Comparison of ENCODE assay signal across 2 cellular contexts in the genomic region with DNA sequence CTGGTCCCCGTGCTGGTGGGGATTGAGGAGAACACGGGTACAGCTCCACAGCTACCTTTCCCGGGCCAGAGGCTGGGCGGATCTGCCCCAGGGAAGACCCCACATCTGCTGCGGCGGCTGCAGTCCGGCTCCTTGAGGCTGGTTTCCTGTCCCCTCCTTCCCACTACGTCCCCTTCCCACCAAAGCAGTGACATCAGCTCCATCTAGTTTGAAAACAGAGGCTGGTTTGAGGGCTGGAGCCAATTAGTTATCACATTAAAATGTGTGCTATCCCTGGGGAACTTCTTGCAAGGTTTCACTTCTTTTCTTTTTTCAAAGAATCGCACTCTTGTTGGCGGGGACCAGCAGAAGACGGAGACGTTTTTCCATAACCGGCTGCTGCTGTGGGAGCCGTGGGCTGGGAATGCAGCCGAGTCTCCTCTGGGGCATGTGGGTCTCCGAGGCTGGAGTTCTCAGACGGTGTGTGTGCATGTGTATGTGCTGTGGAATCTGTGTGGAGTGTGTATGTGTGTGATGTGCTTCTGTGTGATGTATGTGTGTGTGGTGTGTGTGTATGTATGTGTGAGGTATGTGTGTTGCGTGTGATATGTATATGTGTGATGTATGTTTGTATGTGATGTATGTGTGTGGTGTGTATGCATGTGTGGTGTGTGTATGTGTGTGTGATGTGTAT.
TF ChIP-seq lines count a peak whose summit lies in the region.

No MANE protein-coding gene starts in this region.

TF ChIP-seq in HepG2, 621 proteins besides CTCF, POLR2A, EP300 and RAD21:
- TF ChIP-seq RAD51 (IDR thresholded peaks at IDR 0.05; ENCODE audit: borderline replicate concordance) = peak; percentile 10; the same call in 1 of the 2 replicates
- TF ChIP-seq, protein P1, sequence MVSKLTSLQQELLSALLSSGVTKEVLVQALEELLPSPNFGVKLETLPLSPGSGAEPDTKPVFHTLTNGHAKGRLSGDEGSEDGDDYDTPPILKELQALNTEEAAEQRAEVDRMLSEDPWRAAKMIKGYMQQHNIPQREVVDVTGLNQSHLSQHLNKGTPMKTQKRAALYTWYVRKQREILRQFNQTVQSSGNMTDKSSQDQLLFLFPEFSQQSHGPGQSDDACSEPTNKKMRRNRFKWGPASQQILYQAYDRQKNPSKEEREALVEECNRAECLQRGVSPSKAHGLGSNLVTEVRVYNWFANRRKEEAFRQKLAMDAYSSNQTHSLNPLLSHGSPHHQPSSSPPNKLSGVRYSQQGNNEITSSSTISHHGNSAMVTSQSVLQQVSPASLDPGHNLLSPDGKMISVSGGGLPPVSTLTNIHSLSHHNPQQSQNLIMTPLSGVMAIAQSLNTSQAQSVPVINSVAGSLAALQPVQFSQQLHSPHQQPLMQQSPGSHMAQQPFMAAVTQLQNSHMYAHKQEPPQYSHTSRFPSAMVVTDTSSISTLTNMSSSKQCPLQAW (CRISPR knock-in tag; IDR thresholded peaks at IDR 0.05) = no peak
- TF ChIP-seq NBN (conservative IDR thresholded peaks at IDR 0.05) = peak; percentile 30; the same call in 1 of the 2 replicates
- TF ChIP-seq, protein P2, sequence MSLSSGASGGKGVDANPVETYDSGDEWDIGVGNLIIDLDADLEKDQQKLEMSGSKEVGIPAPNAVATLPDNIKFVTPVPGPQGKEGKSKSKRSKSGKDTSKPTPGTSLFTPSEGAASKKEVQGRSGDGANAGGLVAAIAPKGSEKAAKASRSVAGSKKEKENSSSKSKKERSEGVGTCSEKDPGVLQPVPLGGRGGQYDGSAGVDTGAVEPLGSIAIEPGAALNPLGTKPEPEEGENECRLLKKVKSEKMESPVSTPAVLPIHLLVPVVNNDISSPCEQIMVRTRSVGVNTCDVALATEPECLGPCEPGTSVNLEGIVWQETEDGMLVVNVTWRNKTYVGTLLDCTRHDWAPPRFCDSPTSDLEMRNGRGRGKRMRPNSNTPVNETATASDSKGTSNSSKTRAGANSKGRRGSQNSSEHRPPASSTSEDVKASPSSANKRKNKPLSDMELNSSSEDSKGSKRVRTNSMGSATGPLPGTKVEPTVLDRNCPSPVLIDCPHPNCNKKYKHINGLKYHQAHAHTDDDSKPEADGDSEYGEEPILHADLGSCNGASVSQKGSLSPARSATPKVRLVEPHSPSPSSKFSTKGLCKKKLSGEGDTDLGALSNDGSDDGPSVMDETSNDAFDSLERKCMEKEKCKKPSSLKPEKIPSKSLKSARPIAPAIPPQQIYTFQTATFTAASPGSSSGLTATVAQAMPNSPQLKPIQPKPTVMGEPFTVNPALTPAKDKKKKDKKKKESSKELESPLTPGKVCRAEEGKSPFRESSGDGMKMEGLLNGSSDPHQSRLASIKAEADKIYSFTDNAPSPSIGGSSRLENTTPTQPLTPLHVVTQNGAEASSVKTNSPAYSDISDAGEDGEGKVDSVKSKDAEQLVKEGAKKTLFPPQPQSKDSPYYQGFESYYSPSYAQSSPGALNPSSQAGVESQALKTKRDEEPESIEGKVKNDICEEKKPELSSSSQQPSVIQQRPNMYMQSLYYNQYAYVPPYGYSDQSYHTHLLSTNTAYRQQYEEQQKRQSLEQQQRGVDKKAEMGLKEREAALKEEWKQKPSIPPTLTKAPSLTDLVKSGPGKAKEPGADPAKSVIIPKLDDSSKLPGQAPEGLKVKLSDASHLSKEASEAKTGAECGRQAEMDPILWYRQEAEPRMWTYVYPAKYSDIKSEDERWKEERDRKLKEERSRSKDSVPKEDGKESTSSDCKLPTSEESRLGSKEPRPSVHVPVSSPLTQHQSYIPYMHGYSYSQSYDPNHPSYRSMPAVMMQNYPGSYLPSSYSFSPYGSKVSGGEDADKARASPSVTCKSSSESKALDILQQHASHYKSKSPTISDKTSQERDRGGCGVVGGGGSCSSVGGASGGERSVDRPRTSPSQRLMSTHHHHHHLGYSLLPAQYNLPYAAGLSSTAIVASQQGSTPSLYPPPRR (CRISPR knock-in tag; IDR thresholded peaks at IDR 0.05; ENCODE audit: borderline replicate concordance) = no peak
- 0 out of 2 replicates have a peak, but pooled peaks have one; percentile 3 for TF ChIP-seq FOXP1 (IDR thresholded peaks at IDR 0.05)
- no peak for TF ChIP-seq FOXP1 (CRISPR knock-in tag; IDR thresholded peaks at IDR 0.05)

TF ChIP-seq in SK-N-SH, 30 proteins besides CTCF, POLR2A, EP300 and RAD21:
- TF ChIP-seq SIN3A (IDR thresholded peaks at IDR 0.05; ENCODE audit: borderline replicate concordance, low read depth, low read length) = no peak
- no peak for TF ChIP-seq CHD2 (IDR thresholded peaks at IDR 0.05; ENCODE audit: low read length, partially characterized antibody)
- no peak for TF ChIP-seq JUND (IDR thresholded peaks at IDR 0.05)
- no peak for TF ChIP-seq MEF2A (IDR thresholded peaks at IDR 0.05; ENCODE audit: borderline replicate concordance, low read depth)
- TF ChIP-seq EZH2phosphoT487 (IDR thresholded peaks at IDR 0.05; ENCODE audit: borderline replicate concordance, low read depth) = no peak
- no peak for TF ChIP-seq RCOR1 (IDR thresholded peaks at IDR 0.05; ENCODE audit: low read length)
- no peak for TF ChIP-seq POLR2AphosphoS5 (IDR thresholded peaks at IDR 0.05; ENCODE audit: low read depth, low read length)
- TF ChIP-seq RXRA (IDR thresholded peaks at IDR 0.05; ENCODE audit: borderline replicate concordance, low read depth) = no peak
- TF ChIP-seq MXI1 (IDR thresholded peaks at IDR 0.05; ENCODE audit: low read depth, low read length) = no peak
- TF ChIP-seq TAF1 (IDR thresholded peaks at IDR 0.05; ENCODE audit: borderline replicate concordance, low read depth, low read length) = no peak
- no peak for TF ChIP-seq TCF12 (IDR thresholded peaks at IDR 0.05)
- no peak for TF ChIP-seq TEAD4 (IDR thresholded peaks at IDR 0.05; ENCODE audit: borderline replicate concordance, insufficient read depth)
- TF ChIP-seq FOSL2 (IDR thresholded peaks at IDR 0.05; ENCODE audit: borderline replicate concordance, low read depth) = no peak
- TF ChIP-seq, protein P3, sequence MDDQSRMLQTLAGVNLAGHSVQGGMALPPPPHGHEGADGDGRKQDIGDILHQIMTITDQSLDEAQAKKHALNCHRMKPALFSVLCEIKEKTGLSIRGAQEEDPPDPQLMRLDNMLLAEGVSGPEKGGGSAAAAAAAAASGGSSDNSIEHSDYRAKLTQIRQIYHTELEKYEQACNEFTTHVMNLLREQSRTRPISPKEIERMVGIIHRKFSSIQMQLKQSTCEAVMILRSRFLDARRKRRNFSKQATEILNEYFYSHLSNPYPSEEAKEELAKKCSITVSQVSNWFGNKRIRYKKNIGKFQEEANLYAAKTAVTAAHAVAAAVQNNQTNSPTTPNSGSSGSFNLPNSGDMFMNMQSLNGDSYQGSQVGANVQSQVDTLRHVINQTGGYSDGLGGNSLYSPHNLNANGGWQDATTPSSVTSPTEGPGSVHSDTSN (IDR thresholded peaks at IDR 0.05) = no peak
